9 cellular contexts compared by ENCODE assay signal in genomic region chr1:232704694-232705680, GRCh38.
A peak's percentile ranks its signal among the peaks of the same experiment; 100 is the strongest.
DNase-seq lines count a peak whose midpoint lies in the region; ATAC-seq, FAIRE-seq and TF ChIP-seq lines count a peak whose summit lies in the region.
"Had no signal": no experiment of that assay in that cellular context is flagged by ENCODE, and none has a peak within 500 bp of the region (broad histone marks: within the 10 kb centered on the region; RNA-seq: fewer than 3 reads in every experiment).

No MANE protein-coding gene starts in this region.

- H3K27ac Mint-ChIP-seq in GM23338: no peak overlapping the region
- no peak overlapping the region for H3K27ac Mint-ChIP-seq in neural progenitor cell
- H3K27ac Mint-ChIP-seq: activated T-cell treated with anti-CD3 and anti-CD28 coated beads, Interleukin-2, amount 50 U/mL, for 72 hours had no signal

- H3K4me1 Mint-ChIP-seq in GM23338: 0 out of 3 replicates have a peak, but pooled peaks cover 2% of the 10 kb centered on the region
- peaks cover 11% of the 10 kb centered on the region for H3K4me1 Mint-ChIP-seq in neural progenitor cell

- H3K9me2 ChIP-seq in GM23338 (ENCODE audit: insufficient read depth): 0 out of 2 replicates have a peak, but pooled peaks cover 8% of the 10 kb centered on the region

- H3K4me3 Mint-ChIP-seq in GM23338 (no peak overlapping the region), neural progenitor cell (no peak overlapping the region)
- H3K4me3 Mint-ChIP-seq: activated T-cell treated with anti-CD3 and anti-CD28 coated beads, Interleukin-2, amount 50 U/mL, for 72 hours had no signal

- H4K20me1 ChIP-seq in keratinocyte (ENCODE audit: control insufficient read depth, extremely low read depth, insufficient read depth, low read length): no peaks in the 10 kb centered on the region
- no peaks in the 10 kb centered on the region for H4K20me1 ChIP-seq in GM23338 (replicated peaks; ENCODE audit: insufficient read depth)
- no peaks in the 10 kb centered on the region for H4K20me1 ChIP-seq in neural progenitor cell (ENCODE audit: low read depth)

- DNase-seq in Ammon's horn (ENCODE audit: low spot score) (peak; percentile 80), NCI-H1092 treated with DMSO at 0.1 percent for 48 hours (lab: John Stamatoyannopoulos, UW) (peak; percentile 59), anterior cingulate cortex (lab: John Stamatoyannopoulos, UW) (peak in 42 of 58 donors; percentile 2 to 72 (median 22)), keratinocyte (ENCODE audit: low read depth, low spot score) (peak; percentile 25), testis (peak; percentile 43), GM23338 (ENCODE audit: low spot score) (no peak), neural progenitor cell (ENCODE audit: low spot score) (no peak), HAP-1 (ENCODE audit: low spot score in 2 of 2) (no peak)
- DNase-seq: activated T-cell treated with anti-CD3 and anti-CD28 coated beads, Interleukin-2, amount 50 U/mL, for 72 hours had no signal

- H3K27me3 Mint-ChIP-seq in GM23338 (ENCODE audit: insufficient read depth, low read depth, poor library complexity) (peaks cover 2% of the 10 kb centered on the region), neural progenitor cell (ENCODE audit: insufficient read depth, low read depth) (no peaks in the 10 kb centered on the region)

- WGBS in testis, 2 donors: 59 to 62% methylated on average over 7 of the region's 7 CpGs

- no peak overlapping the region for H2AFZ ChIP-seq in keratinocyte (ENCODE audit: control insufficient read depth, low read length)
- no peak overlapping the region for H2AFZ ChIP-seq in GM23338
- H2AFZ ChIP-seq in neural progenitor cell (replicated peaks): no peak overlapping the region

- FAIRE-seq in keratinocyte (lab: Jason Lieb, UNC): peak; percentile 94

- in situ Hi-C loops in HAP-1 (cut with MboI; ENCODE audit: low sequenced_read_pairs): no loop called here

- H3K36me3 Mint-ChIP-seq in GM23338 (ENCODE audit: low read depth) (no peaks in the 10 kb centered on the region; the same call in 2 of the 3 replicates), neural progenitor cell (no peaks in the 10 kb centered on the region)

- H3K79me2 ChIP-seq in keratinocyte (ENCODE audit: control insufficient read depth, insufficient read depth, low read length) (no peaks in the 10 kb centered on the region), GM23338 (replicated peaks; ENCODE audit: insufficient read depth) (no peaks in the 10 kb centered on the region), neural progenitor cell (ENCODE audit: low read depth) (no peaks in the 10 kb centered on the region)

- H3K27me3 ChIP-seq in keratinocyte (ENCODE audit: control insufficient read depth, extremely low read depth, insufficient read depth, low read length) (no peaks in the 10 kb centered on the region), testis (no peaks in the 10 kb centered on the region), GM23338 (ENCODE audit: insufficient read depth) (no peaks in the 10 kb centered on the region), neural progenitor cell (no peaks in the 10 kb centered on the region), HAP-1 (ENCODE audit: low read depth) (no peaks in the 10 kb centered on the region)

- H3K9me3 Mint-ChIP-seq in GM23338 (no peaks in the 10 kb centered on the region), neural progenitor cell (peaks cover 3% of the 10 kb centered on the region)
- H3K9me3 Mint-ChIP-seq: activated T-cell treated with anti-CD3 and anti-CD28 coated beads, Interleukin-2, amount 50 U/mL, for 72 hours had no signal

- no peak overlapping the region for H3K9ac ChIP-seq in keratinocyte (ENCODE audit: control insufficient read depth, extremely low read depth, insufficient read depth, low read length)
- H3K9ac ChIP-seq in neural progenitor cell: no peak overlapping the region

- H3F3A ChIP-seq in GM23338 (replicated peaks; ENCODE audit: low read depth): no peaks in the 10 kb centered on the region
- no peaks in the 10 kb centered on the region for H3F3A ChIP-seq in neural progenitor cell (ENCODE audit: low read depth)

- H3K4me2 ChIP-seq in keratinocyte (ENCODE audit: control insufficient read depth, extremely low read depth, insufficient read depth, low read depth, low read length): peak overlapping the region; percentile 49
- no peak overlapping the region for H3K4me2 ChIP-seq in GM23338
- H3K4me2 ChIP-seq in neural progenitor cell: no peak overlapping the region

- H3K9me1 ChIP-seq in keratinocyte (ENCODE audit: control insufficient read depth, extremely low read depth, insufficient read depth, low read length): no peaks in the 10 kb centered on the region

- H3K27ac ChIP-seq in keratinocyte (ENCODE audit: control insufficient read depth, insufficient read depth, low read length) (no peak overlapping the region), testis (no peak overlapping the region), GM23338 (ENCODE audit: low read depth) (no peak overlapping the region), neural progenitor cell (no peak overlapping the region)

- intact Hi-C loops in testis (cut with DNase I; ENCODE audit: low total_unique reads): no loop called here

- ATAC-seq in GM23338: no peak

- TF ChIP-seq POLR2A in testis (IDR thresholded peaks at IDR 0.05): no peak

- H3K9me3 ChIP-seq in keratinocyte (ENCODE audit: control insufficient read depth, low read depth, low read length) (peaks cover 3% of the 10 kb centered on the region), testis (no peaks in the 10 kb centered on the region), neural progenitor cell (ENCODE audit: low read depth) (no peaks in the 10 kb centered on the region), HAP-1 (no peaks in the 10 kb centered on the region)

- no peak overlapping the region for H3K4me3 ChIP-seq in keratinocyte (ENCODE audit: control insufficient read depth in 2 of 3, extremely low read depth in 1 of 3, insufficient read depth in 2 of 3, low read depth in 1 of 3, low read length in 3 of 3)
- no peak overlapping the region for H3K4me3 ChIP-seq in testis
- no peak overlapping the region for H3K4me3 ChIP-seq in GM23338
- no peak overlapping the region for H3K4me3 ChIP-seq in neural progenitor cell
- no peak overlapping the region for H3K4me3 ChIP-seq in HAP-1

- dilution Hi-C loops in keratinocyte (cut with MboI; ENCODE audit: extremely low pct_ligation_motif_present, low sequenced_read_pairs): no loop called here

- peaks cover 19% of the 10 kb centered on the region for H3K4me1 ChIP-seq in keratinocyte (ENCODE audit: control insufficient read depth, extremely low read depth, insufficient read depth, low read length)
- no peaks in the 10 kb centered on the region for H3K4me1 ChIP-seq in testis
- H3K4me1 ChIP-seq in GM23338 (ENCODE audit: insufficient read depth): no peaks in the 10 kb centered on the region
- no peaks in the 10 kb centered on the region for H3K4me1 ChIP-seq in neural progenitor cell
- no peaks in the 10 kb centered on the region for H3K4me1 ChIP-seq in HAP-1

- TF ChIP-seq CTCF in keratinocyte (optimal IDR thresholded peaks at IDR 0.05 in 1 of 3, IDR thresholded peaks at IDR 0.05 in 1 of 3, conservative IDR thresholded peaks at IDR 0.05 in 1 of 3; ENCODE audit: extremely low read depth in 1 of 3, insufficient read depth in 2 of 3, low read length in 3 of 3) (no peak), testis (IDR thresholded peaks at IDR 0.05) (no peak), GM23338 (conservative IDR thresholded peaks at IDR 0.05; ENCODE audit: low read depth in 2 of 2) (no peak), neural progenitor cell (IDR thresholded peaks at IDR 0.05) (no peak)

- no peaks in the 10 kb centered on the region for H3K36me3 ChIP-seq in keratinocyte (ENCODE audit: control insufficient read depth in 2 of 2, extremely low read depth in 1 of 2, insufficient read depth in 2 of 2, low read length in 2 of 2)
- H3K36me3 ChIP-seq in testis (ENCODE audit: low read depth, missing control alignments): no peaks in the 10 kb centered on the region
- H3K36me3 ChIP-seq in GM23338 (ENCODE audit: insufficient read depth): no peaks in the 10 kb centered on the region
- no peaks in the 10 kb centered on the region for H3K36me3 ChIP-seq in neural progenitor cell
- H3K36me3 ChIP-seq in HAP-1 (replicated peaks): no peaks in the 10 kb centered on the region

TF ChIP-seq in GM23338, 12 proteins besides CTCF, POLR2A, EP300 and RAD21:
- no peak for TF ChIP-seq EZH2phosphoT487 (IDR thresholded peaks at IDR 0.05; ENCODE audit: unreplicated experiment)

Comparison
In these comparisons a context has a peak if more than half of its experiments do, and no peak if none do; other contexts are left out.
1. DNase-seq: peak in Ammon's horn (single experiment), NCI-H1092 treated with DMSO at 0.1 percent for 48 hours (single experiment), anterior cingulate cortex (42 of 58), keratinocyte (single experiment) and testis (single experiment); none in GM23338 (single experiment), neural progenitor cell (single experiment) and HAP-1 (0 of 2).